ENCODE assay signal across 14 cellular contexts in the genomic region with DNA sequence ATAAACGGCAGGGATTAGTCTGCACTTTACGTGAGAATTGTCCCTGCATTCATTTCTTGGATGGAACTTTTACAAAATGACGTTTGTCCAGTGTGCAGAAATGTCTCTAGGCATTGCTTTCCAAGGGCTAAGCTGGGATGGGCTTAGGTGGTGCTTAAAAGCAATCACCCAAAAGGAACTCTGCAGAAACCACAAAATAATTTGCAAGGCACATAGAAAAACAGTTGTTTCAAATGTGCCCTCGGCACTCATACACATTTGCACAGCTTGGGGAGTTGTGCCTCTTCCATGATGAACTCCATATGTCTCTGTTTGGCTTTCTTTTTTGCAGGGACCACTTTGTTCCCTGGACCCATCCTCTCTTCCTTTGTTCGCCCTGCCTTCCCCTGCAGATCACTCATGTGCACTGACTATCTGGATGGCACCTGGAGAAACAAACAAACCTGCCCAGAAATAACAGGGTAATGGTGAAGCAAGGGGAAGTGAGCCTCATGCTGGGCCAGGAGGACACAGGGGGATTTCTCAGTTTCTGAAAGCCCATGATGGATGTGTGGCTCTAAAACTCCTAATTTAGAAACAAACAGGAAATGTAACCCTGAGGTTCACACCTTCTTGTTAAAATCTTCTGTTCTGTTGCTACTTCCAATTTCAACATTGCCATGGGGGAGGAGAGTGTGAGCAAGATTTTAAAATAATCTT.
A peak's percentile ranks its signal among the peaks of the same experiment; 100 is the strongest.
DNase-seq lines count a peak whose midpoint lies in the region; ATAC-seq, FAIRE-seq and TF ChIP-seq lines count a peak whose summit lies in the region.
"Had no signal": no experiment of that assay in that cellular context is flagged by ENCODE, and none has a peak within 500 bp of the region (broad histone marks: within the 10 kb centered on the region; RNA-seq: fewer than 3 reads in every experiment).

No MANE protein-coding gene starts in this region.

- DNase-seq in GM10266 (ENCODE audit: extremely low spot score) = peak; percentile 16
- peak; percentile 86 for DNase-seq in GM12878 (ENCODE audit: low read depth, low spot score)
- no peak for DNase-seq in OCI-M2 (lab: John Stamatoyannopoulos, UW; ENCODE audit: unreplicated experiment)
- DNase-seq in COLO668 (lab: John Stamatoyannopoulos, UW; ENCODE audit: unreplicated experiment) = no peak
- DNase-seq in posterior cingulate gyrus = no peak
- DNase-seq in glomerular visceral epithelial cell (ENCODE audit: extremely low spot score) = no peak
- DNase-seq: activated T-cell treated with anti-CD3 and anti-CD28 coated beads, Interleukin-2, amount 50 U/mL, for 4 hours; CD4-positive, CD25-positive, alpha-beta regulatory T cell; dermis blood vessel endothelial cell; NCI-H524 treated with DMSO at 0.1 percent for 48 hours; nucleus accumbens; T1000 had no signal

- BruUV-seq in GM12878 (replicated peaks; lab: Mats Ljungman, UMichigan) = no TSS peak

- in situ Hi-C loops in GM12878 (cut with MboI) = no loop called here

- H3K79me2 ChIP-seq in GM12878 (ENCODE audit: control insufficient read depth, insufficient read depth, low read length) = no peaks in the 10 kb centered on the region

- no peak overlapping the region for H3K9ac ChIP-seq in GM12878 (ENCODE audit: control insufficient read depth, insufficient read depth, low read length)

- no peaks in the 10 kb centered on the region for H3K27me3 ChIP-seq in GM12878 (replicated peaks in 1 of 2; ENCODE audit: control insufficient read depth in 2 of 2, insufficient read depth in 2 of 2, low read length in 1 of 2)

- RAD21 ChIA-PET in GM12878 (lab: Charles Lee; ENCODE audit: unreplicated experiment) = interaction anchor here (0.9 kb wide), 1 partner anchor 465 kb away, joined by 3 read pairs; no protein-coding TSS in a partner anchor

- intact Hi-C loops in GM12878 (cut with micrococcal nuclease; ENCODE audit: unreplicated experiment) (loop anchor here (5.0 kb wide), 1 partner anchor 41 kb away; no protein-coding TSS in a partner anchor), posterior cingulate gyrus (cut with DNase I) (no loop called here)

- H3K4me3 ChIP-seq in GM12878 = no peak overlapping the region

- no peak for TF ChIP-seq POLR2A in GM12878 (IDR thresholded peaks at IDR 0.05; ENCODE audit: low read depth, low read length)

- H4K20me1 ChIP-seq in GM12878 (ENCODE audit: control insufficient read depth, insufficient read depth) = no peaks in the 10 kb centered on the region

- SMC1A ChIA-PET in GM12878 (lab: Charles Lee; ENCODE audit: uncharacterized antibody, unreplicated experiment) = interaction anchor here (0.7 to 2.0 kb wide), 6 partner anchors 16 to 115 kb away, joined by 3 to 6 read pairs (median 4); no protein-coding TSS in a partner anchor

- peak; percentile 82 for ATAC-seq in GM19395 (IDR thresholded peaks at IDR 0.05; ENCODE audit: unreplicated experiment)
- peak; percentile 57 for ATAC-seq in HG03066 (IDR thresholded peaks at IDR 0.05; ENCODE audit: low read depth, unreplicated experiment)
- peak; percentile 94 for ATAC-seq in GM12878
- ATAC-seq: activated T-cell treated with anti-CD3 and anti-CD28 coated beads, Interleukin-2, amount 50 U/mL, for 4 hours had no signal

- peak; percentile 86 for FAIRE-seq in GM12878 (lab: Jason Lieb, UNC)

- no peaks in the 10 kb centered on the region for H3K36me3 ChIP-seq in GM12878 (ENCODE audit: control insufficient read depth in 2 of 2, insufficient read depth in 2 of 2, low read length in 1 of 2)

- TF ChIP-seq EP300 in GM12878 (IDR thresholded peaks at IDR 0.05; ENCODE audit: borderline replicate concordance in 1 of 2, control insufficient read depth in 1 of 2, low read depth in 2 of 2, low read length in 2 of 2) = peak; percentile 97 to 99

- POLR2A ChIA-PET in GM12878 (lab: Charles Lee) = interaction anchor here (0.6 kb wide), 1 partner anchor 762 kb away, joined by 3 read pairs; no protein-coding TSS in a partner anchor

- peaks cover 17% of the 10 kb centered on the region for H3K4me1 ChIP-seq in GM12878 (ENCODE audit: control insufficient read depth, insufficient read depth, low read length)

- TF ChIP-seq RAD21 in GM12878 (IDR thresholded peaks at IDR 0.05; ENCODE audit: insufficient read depth, low read depth, low read length) = no peak

- CTCF ChIA-PET in GM12878 (lab: Yijun Ruan, JAX) = interaction anchor here (1.0 to 1.2 kb wide), 2 partner anchors 148 to 331 kb away, joined by 4 read pairs; no protein-coding TSS in a partner anchor

- peak overlapping the region; percentile 52; the same call in 1 of the 2 replicates for H3K27ac ChIP-seq in GM12878 (ENCODE audit: control insufficient read depth, insufficient read depth)

- WGBS in GM12878 (ENCODE audit: insufficient coverage, insufficient replicate concordance, low lambda C conversion rate, missing lambda C conversion rate) = 21% methylated on average over 5 of the region's 5 CpGs

- no peak overlapping the region for H2AFZ ChIP-seq in GM12878 (ENCODE audit: control insufficient read depth, low read depth, low read length)

- TF ChIP-seq CTCF in GM10266 (IDR thresholded peaks at IDR 0.05; ENCODE audit: control insufficient read depth, insufficient read depth, low read depth, missing control alignments) = no peak
- no peak for TF ChIP-seq CTCF in GM12878 (IDR thresholded peaks at IDR 0.05 in 2 of 3, conservative IDR thresholded peaks at IDR 0.05 in 1 of 3; ENCODE audit: control insufficient read depth in 2 of 3, extremely low read depth in 1 of 3, insufficient read depth in 1 of 3, low read depth in 3 of 3, low read length in 3 of 3)

- H3K4me2 ChIP-seq in GM12878 (ENCODE audit: control insufficient read depth, insufficient read depth) = peak overlapping the region; percentile 38

- no peaks in the 10 kb centered on the region; the same call in 2 of the 3 replicates for H3K9me3 ChIP-seq in GM12878 (replicated peaks; ENCODE audit: control insufficient read depth, insufficient read depth, low read length)

TF ChIP-seq in GM12878, 131 proteins besides CTCF, POLR2A, EP300 and RAD21 (continues in another document):
- TF ChIP-seq, protein P1, sequence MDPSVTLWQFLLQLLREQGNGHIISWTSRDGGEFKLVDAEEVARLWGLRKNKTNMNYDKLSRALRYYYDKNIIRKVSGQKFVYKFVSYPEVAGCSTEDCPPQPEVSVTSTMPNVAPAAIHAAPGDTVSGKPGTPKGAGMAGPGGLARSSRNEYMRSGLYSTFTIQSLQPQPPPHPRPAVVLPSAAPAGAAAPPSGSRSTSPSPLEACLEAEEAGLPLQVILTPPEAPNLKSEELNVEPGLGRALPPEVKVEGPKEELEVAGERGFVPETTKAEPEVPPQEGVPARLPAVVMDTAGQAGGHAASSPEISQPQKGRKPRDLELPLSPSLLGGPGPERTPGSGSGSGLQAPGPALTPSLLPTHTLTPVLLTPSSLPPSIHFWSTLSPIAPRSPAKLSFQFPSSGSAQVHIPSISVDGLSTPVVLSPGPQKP (IDR thresholded peaks at IDR 0.05; ENCODE audit: low read depth, low read length) = no peak
- TF ChIP-seq ZNF217 (IDR thresholded peaks at IDR 0.05) (peak; percentile 56), CHD4 (IDR thresholded peaks at IDR 0.05) (no peak), MYC (IDR thresholded peaks at IDR 0.05; ENCODE audit: insufficient read depth, insufficient read length, insufficient replicate concordance, low read length, severe bottlenecking) (no peak), CREM (IDR thresholded peaks at IDR 0.05; ENCODE audit: low read depth) (peak; percentile 42; the same call in 1 of the 2 replicates), SUPT20H (IDR thresholded peaks at IDR 0.05; ENCODE audit: borderline replicate concordance, control insufficient read depth, low read depth, low read length) (no peak), RUNX3 (IDR thresholded peaks at IDR 0.05; ENCODE audit: low read length) (peak; percentile 84), KAT2A (conservative IDR thresholded peaks at IDR 0.05; ENCODE audit: control insufficient read depth, low read depth, low read length) (no peak), POLR2AphosphoS2 (IDR thresholded peaks at IDR 0.05; ENCODE audit: low read depth, low read length) (no peak), POLR2AphosphoS5 (IDR thresholded peaks at IDR 0.05; ENCODE audit: low read length) (no peak), ZNF622 (IDR thresholded peaks at IDR 0.05) (no peak), MTA2 (IDR thresholded peaks at IDR 0.05; ENCODE audit: low read depth) (peak; percentile 97), ZSCAN29 (IDR thresholded peaks at IDR 0.05) (peak; percentile 46; the same call in 1 of the 2 replicates), DPF2 (IDR thresholded peaks at IDR 0.05) (peak; percentile 97)
- TF ChIP-seq, protein P2, sequence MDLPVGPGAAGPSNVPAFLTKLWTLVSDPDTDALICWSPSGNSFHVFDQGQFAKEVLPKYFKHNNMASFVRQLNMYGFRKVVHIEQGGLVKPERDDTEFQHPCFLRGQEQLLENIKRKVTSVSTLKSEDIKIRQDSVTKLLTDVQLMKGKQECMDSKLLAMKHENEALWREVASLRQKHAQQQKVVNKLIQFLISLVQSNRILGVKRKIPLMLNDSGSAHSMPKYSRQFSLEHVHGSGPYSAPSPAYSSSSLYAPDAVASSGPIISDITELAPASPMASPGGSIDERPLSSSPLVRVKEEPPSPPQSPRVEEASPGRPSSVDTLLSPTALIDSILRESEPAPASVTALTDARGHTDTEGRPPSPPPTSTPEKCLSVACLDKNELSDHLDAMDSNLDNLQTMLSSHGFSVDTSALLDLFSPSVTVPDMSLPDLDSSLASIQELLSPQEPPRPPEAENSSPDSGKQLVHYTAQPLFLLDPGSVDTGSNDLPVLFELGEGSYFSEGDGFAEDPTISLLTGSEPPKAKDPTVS (IDR thresholded peaks at IDR 0.05; ENCODE audit: low read depth, low read length) = no peak
- TF ChIP-seq, protein P3, sequence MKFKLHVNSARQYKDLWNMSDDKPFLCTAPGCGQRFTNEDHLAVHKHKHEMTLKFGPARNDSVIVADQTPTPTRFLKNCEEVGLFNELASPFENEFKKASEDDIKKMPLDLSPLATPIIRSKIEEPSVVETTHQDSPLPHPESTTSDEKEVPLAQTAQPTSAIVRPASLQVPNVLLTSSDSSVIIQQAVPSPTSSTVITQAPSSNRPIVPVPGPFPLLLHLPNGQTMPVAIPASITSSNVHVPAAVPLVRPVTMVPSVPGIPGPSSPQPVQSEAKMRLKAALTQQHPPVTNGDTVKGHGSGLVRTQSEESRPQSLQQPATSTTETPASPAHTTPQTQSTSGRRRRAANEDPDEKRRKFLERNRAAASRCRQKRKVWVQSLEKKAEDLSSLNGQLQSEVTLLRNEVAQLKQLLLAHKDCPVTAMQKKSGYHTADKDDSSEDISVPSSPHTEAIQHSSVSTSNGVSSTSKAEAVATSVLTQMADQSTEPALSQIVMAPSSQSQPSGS (IDR thresholded peaks at IDR 0.05; ENCODE audit: low read length) = peak; percentile 36; the same call in 1 of the 2 replicates

Comparison
In these comparisons a context has a peak if more than half of its experiments do, and no peak if none do; other contexts are left out.
1. DNase-seq: peak in GM10266 (single experiment) and GM12878 (single experiment); none in OCI-M2 (single experiment), COLO668 (single experiment), posterior cingulate gyrus (0 of 10) and glomerular visceral epithelial cell (single experiment).
2. Peak in every context shown above with its lines, with median percentiles within 50 percentile points of each other: ATAC-seq.